1 cellular context compared by ENCODE assay signal in the genomic region with DNA sequence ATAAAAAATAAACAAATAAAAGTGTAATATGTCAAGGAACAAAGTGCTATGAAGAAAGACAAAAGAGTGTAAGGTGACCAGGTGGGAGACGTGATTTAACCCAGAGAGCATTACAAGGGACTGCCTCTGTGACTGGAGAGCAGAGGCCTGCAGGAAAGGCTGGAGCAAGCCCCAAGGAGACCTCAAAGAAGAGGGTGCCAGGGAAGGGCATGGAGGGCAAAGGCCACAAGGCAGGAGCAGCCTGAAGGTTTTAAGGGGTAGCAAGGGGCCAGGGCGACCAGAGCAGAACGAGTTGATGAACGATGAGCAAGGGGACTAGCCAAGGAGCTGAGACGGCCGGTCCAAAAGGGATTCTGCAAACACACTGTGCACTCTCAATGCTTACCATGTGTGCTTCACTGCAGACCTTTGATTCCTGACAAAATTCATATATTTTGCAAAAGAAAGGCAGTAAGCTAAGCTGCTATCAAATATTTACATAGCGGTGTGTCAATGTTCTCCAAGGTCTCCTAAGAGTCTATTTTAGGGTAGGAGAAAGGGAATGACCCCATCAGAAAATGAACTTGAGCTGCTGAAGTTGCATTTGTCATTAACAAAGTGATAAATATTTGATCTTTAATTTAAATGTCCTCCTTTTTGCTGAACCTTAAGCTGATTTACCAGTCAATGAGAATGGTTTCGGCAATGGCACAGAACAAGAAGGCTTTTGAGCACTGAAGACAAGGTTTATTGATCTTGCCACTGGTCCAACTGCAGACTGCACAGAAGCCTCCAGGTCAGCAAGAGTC.
A peak's percentile ranks its signal among the peaks of the same experiment; 100 is the strongest.
TF ChIP-seq lines count a peak whose summit lies in the region.

No MANE protein-coding gene starts in this region.

TF ChIP-seq in HepG2, 621 proteins besides CTCF, POLR2A, EP300 and RAD21 (continued from another document and continues in another):
- TF ChIP-seq, protein P1, sequence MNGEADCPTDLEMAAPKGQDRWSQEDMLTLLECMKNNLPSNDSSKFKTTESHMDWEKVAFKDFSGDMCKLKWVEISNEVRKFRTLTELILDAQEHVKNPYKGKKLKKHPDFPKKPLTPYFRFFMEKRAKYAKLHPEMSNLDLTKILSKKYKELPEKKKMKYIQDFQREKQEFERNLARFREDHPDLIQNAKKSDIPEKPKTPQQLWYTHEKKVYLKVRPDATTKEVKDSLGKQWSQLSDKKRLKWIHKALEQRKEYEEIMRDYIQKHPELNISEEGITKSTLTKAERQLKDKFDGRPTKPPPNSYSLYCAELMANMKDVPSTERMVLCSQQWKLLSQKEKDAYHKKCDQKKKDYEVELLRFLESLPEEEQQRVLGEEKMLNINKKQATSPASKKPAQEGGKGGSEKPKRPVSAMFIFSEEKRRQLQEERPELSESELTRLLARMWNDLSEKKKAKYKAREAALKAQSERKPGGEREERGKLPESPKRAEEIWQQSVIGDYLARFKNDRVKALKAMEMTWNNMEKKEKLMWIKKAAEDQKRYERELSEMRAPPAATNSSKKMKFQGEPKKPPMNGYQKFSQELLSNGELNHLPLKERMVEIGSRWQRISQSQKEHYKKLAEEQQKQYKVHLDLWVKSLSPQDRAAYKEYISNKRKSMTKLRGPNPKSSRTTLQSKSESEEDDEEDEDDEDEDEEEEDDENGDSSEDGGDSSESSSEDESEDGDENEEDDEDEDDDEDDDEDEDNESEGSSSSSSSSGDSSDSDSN (CRISPR knock-in tag; IDR thresholded peaks at IDR 0.05): no peak
- no peak for TF ChIP-seq PTBP1 (IDR thresholded peaks at IDR 0.05; ENCODE audit: low read depth, low read length, poor library complexity, severe bottlenecking)
- no peak for TF ChIP-seq MBD4 (IDR thresholded peaks at IDR 0.05; ENCODE audit: borderline replicate concordance, low read length)
- TF ChIP-seq ZNF501 (CRISPR knock-in tag; IDR thresholded peaks at IDR 0.05): no peak
- no peak for TF ChIP-seq ZNF674 (CRISPR knock-in tag; IDR thresholded peaks at IDR 0.05; ENCODE audit: low read depth)
- TF ChIP-seq ZNF496 (CRISPR knock-in tag; IDR thresholded peaks at IDR 0.05; ENCODE audit: insufficient replicate concordance): no peak
- TF ChIP-seq ZNF337 (CRISPR knock-in tag; IDR thresholded peaks at IDR 0.05; ENCODE audit: borderline replicate concordance, low read depth): peak; percentile 99; the same call in 1 of the 2 replicates
- no peak for TF ChIP-seq ZNF510 (CRISPR knock-in tag; IDR thresholded peaks at IDR 0.05; ENCODE audit: low read depth)
- no peak for TF ChIP-seq ZNF460 (CRISPR knock-in tag; IDR thresholded peaks at IDR 0.05; ENCODE audit: borderline replicate concordance)
- no peak for TF ChIP-seq GLI4 (CRISPR knock-in tag; IDR thresholded peaks at IDR 0.05; ENCODE audit: borderline replicate concordance)
- no peak for TF ChIP-seq ZNF350 (CRISPR knock-in tag; IDR thresholded peaks at IDR 0.05; ENCODE audit: borderline replicate concordance, low read depth)
- peak; percentile 62; the same call in 1 of the 2 replicates for TF ChIP-seq NR2F2 (IDR thresholded peaks at IDR 0.05; ENCODE audit: borderline replicate concordance, low read depth)
- no peak for TF ChIP-seq ZNF354B (CRISPR knock-in tag; IDR thresholded peaks at IDR 0.05)
- no peak for TF ChIP-seq ELK4 (CRISPR knock-in tag; IDR thresholded peaks at IDR 0.05; ENCODE audit: borderline replicate concordance)
- 0 out of 2 replicates have a peak, but pooled peaks have one; percentile 76 for TF ChIP-seq EHMT2 (IDR thresholded peaks at IDR 0.05; ENCODE audit: borderline replicate concordance, low read depth, low read length)
- TF ChIP-seq RARA (CRISPR knock-in tag; IDR thresholded peaks at IDR 0.05): peak; percentile 76
- TF ChIP-seq ZNF550 (CRISPR knock-in tag; IDR thresholded peaks at IDR 0.05; ENCODE audit: borderline replicate concordance): no peak
- TF ChIP-seq JARID2 (CRISPR knock-in tag; IDR thresholded peaks at IDR 0.05; ENCODE audit: insufficient replicate concordance): no peak
- TF ChIP-seq, protein P2, sequence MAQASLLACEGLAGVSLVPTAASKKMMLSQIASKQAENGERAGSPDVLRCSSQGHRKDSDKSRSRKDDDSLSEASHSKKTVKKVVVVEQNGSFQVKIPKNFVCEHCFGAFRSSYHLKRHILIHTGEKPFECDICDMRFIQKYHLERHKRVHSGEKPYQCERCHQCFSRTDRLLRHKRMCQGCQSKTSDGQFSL (CRISPR knock-in tag; IDR thresholded peaks at IDR 0.05): no peak
- no peak for TF ChIP-seq ZNF619 (CRISPR knock-in tag; IDR thresholded peaks at IDR 0.05)
- no peak for TF ChIP-seq ZNF225 (CRISPR knock-in tag; IDR thresholded peaks at IDR 0.05)
- TF ChIP-seq ZNF317 (CRISPR knock-in tag; IDR thresholded peaks at IDR 0.05): no peak
- no peak for TF ChIP-seq ATRX (CRISPR knock-in tag; IDR thresholded peaks at IDR 0.05; ENCODE audit: borderline replicate concordance)
- 0 out of 4 replicates have a peak, but pooled peaks of 1 of the 2 experiments have one; percentile 9 for TF ChIP-seq KLF16 (CRISPR knock-in tag; IDR thresholded peaks at IDR 0.05)
- TF ChIP-seq ZFP82 (CRISPR knock-in tag; IDR thresholded peaks at IDR 0.05; ENCODE audit: borderline replicate concordance): no peak
- TF ChIP-seq ZSCAN29 (CRISPR knock-in tag; conservative IDR thresholded peaks at IDR 0.05): no peak
- TF ChIP-seq, protein P3, sequence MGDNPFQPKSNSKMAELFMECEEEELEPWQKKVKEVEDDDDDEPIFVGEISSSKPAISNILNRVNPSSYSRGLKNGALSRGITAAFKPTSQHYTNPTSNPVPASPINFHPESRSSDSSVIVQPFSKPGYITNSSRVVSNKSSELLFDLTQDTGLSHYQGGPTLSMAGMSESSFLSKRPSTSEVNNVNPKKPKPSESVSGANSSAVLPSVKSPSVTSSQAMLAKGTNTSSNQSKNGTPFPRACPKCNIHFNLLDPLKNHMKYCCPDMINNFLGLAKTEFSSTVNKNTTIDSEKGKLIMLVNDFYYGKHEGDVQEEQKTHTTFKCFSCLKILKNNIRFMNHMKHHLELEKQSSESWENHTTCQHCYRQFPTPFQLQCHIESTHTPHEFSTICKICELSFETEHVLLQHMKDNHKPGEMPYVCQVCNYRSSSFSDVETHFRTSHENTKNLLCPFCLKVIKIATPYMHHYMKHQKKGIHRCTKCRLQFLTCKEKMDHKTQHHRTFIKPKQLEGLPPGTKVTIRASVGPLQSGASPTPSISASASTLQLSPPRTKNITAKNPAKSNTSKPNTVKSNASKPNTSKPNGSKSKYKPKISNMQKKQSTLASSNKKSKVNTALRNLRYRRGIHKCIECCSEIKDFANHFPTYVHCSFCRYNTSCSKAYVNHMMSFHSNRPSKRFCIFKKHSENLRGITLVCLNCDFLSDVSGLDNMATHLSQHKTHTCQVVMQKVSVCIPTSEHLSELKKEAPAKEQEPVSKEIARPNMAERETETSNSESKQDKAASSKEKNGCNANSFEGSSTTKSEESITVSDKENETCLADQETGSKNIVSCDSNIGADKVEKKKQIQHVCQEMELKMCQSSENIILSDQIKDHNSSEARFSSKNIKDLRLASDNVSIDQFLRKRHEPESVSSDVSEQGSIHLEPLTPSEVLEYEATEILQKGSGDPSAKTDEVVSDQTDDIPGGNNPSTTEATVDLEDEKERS (CRISPR knock-in tag; IDR thresholded peaks at IDR 0.05): no peak; the same call in 1 of the 2 replicates
- TF ChIP-seq TEF (CRISPR knock-in tag; IDR thresholded peaks at IDR 0.05): no peak
- no peak for TF ChIP-seq FOXA1 (IDR thresholded peaks at IDR 0.05)
- TF ChIP-seq FOXA1 (CRISPR knock-in tag; IDR thresholded peaks at IDR 0.05): peak; percentile 47
- TF ChIP-seq STAT5B (CRISPR knock-in tag; IDR thresholded peaks at IDR 0.05): no peak
- TF ChIP-seq ZNF580 (CRISPR knock-in tag; IDR thresholded peaks at IDR 0.05; ENCODE audit: borderline replicate concordance, low read depth): no peak
- no peak for TF ChIP-seq ZNF280B (CRISPR knock-in tag; IDR thresholded peaks at IDR 0.05; ENCODE audit: borderline replicate concordance)
- no peak for TF ChIP-seq PAXIP1 (CRISPR knock-in tag; conservative IDR thresholded peaks at IDR 0.05)
- TF ChIP-seq, protein P4, sequence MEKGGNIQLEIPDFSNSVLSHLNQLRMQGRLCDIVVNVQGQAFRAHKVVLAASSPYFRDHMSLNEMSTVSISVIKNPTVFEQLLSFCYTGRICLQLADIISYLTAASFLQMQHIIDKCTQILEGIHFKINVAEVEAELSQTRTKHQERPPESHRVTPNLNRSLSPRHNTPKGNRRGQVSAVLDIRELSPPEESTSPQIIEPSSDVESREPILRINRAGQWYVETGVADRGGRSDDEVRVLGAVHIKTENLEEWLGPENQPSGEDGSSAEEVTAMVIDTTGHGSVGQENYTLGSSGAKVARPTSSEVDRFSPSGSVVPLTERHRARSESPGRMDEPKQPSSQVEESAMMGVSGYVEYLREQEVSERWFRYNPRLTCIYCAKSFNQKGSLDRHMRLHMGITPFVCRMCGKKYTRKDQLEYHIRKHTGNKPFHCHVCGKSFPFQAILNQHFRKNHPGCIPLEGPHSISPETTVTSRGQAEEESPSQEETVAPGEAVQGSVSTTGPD (CRISPR knock-in tag; IDR thresholded peaks at IDR 0.05): no peak
- TF ChIP-seq MXD4 (CRISPR knock-in tag; IDR thresholded peaks at IDR 0.05): no peak
- TF ChIP-seq NONO (IDR thresholded peaks at IDR 0.05): no peak
- TF ChIP-seq NONO (CRISPR knock-in tag; conservative IDR thresholded peaks at IDR 0.05): no peak
- TF ChIP-seq ASH2L (IDR thresholded peaks at IDR 0.05; ENCODE audit: insufficient read length, low read depth, low read length): peak; percentile 69
- TF ChIP-seq SPEN (CRISPR knock-in tag; IDR thresholded peaks at IDR 0.05; ENCODE audit: low read depth): no peak
- TF ChIP-seq HNRNPL (IDR thresholded peaks at IDR 0.05; ENCODE audit: low read depth, low read length): no peak
- TF ChIP-seq PHF8 (CRISPR knock-in tag; IDR thresholded peaks at IDR 0.05): no peak
- TF ChIP-seq ZKSCAN5 (CRISPR knock-in tag; IDR thresholded peaks at IDR 0.05): no peak
- peak; percentile 75 for TF ChIP-seq ZKSCAN1 (IDR thresholded peaks at IDR 0.05; ENCODE audit: low read length)
- no peak for TF ChIP-seq ZNF10 (CRISPR knock-in tag; IDR thresholded peaks at IDR 0.05; ENCODE audit: borderline replicate concordance, low read depth)
- no peak for TF ChIP-seq ATF7-NPFF (CRISPR knock-in tag; IDR thresholded peaks at IDR 0.05; ENCODE audit: low read depth)
- TF ChIP-seq ZNF3 (CRISPR knock-in tag; IDR thresholded peaks at IDR 0.05): no peak
- no peak for TF ChIP-seq ZFP36L1 (CRISPR knock-in tag; IDR thresholded peaks at IDR 0.05)
- no peak for TF ChIP-seq ZNF776 (CRISPR knock-in tag; IDR thresholded peaks at IDR 0.05)
- TF ChIP-seq ZNF670 (CRISPR knock-in tag; IDR thresholded peaks at IDR 0.05; ENCODE audit: borderline replicate concordance): no peak
- no peak for TF ChIP-seq ATF1 (CRISPR knock-in tag; IDR thresholded peaks at IDR 0.05)
- peak; percentile 55 for TF ChIP-seq SALL1 (CRISPR knock-in tag; IDR thresholded peaks at IDR 0.05)
- peak; percentile 25 to 44; a peak in 2 of 4 replicates for TF ChIP-seq NR2F1 (CRISPR knock-in tag; IDR thresholded peaks at IDR 0.05)
- no peak for TF ChIP-seq RFX1 (IDR thresholded peaks at IDR 0.05)
- no peak for TF ChIP-seq ZNF484 (CRISPR knock-in tag; IDR thresholded peaks at IDR 0.05; ENCODE audit: borderline replicate concordance, low read depth)
